ENCODE assay signal across 18 cellular contexts in the genomic region with DNA sequence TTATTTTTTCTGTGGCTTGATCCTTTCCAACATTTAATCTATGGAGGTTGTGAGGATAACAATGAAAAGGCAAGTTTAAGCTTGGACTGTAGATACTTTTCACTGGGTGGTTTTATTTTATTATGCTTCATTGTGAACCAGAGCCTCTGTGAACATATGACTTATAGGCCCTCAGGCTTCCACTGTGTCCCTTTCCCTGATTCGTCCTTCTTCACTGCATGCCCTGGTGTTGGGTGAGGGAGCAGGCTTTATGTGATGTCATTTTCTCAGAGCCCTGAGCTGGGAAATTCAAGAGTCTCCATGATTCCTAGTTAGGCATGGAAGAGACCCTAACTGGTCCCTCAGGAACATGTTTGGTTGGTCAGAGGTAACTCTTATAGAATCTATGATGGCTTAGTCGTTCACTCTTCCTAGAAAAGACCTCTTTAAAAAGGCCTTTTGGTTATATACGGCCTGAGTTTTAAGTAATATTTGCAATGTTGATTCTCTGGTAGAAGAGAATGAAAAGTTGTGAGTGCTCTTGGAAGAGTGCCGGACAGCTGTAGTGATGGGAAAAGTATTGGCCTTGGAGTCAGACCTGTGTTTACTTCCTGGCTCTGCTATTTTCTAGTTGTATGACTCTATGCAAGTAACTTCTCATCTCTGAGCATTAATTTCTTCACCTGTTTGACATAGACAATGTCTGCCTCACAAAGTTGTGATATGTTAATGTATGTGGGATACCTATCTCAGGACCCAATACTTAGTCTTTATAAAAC.
A peak's percentile ranks its signal among the peaks of the same experiment; 100 is the strongest.
DNase-seq lines count a peak whose midpoint lies in the region; ATAC-seq and TF ChIP-seq lines count a peak whose summit lies in the region.
"Had no signal": no experiment of that assay in that cellular context is flagged by ENCODE, and none has a peak within 500 bp of the region (broad histone marks: within the 10 kb centered on the region; RNA-seq: fewer than 3 reads in every experiment).

No MANE protein-coding gene starts in this region.

- intact Hi-C loops in left ventricle myocardium superior (cut with micrococcal nuclease) (no loop called here), right cardiac atrium (cut with DNase I) (no loop called here)

- DNase-seq in left ventricle myocardium superior (no peak), right cardiac atrium (no peak), glomerular visceral epithelial cell (ENCODE audit: extremely low spot score) (no peak), NCI-H510A treated with DMSO at 0.1 percent for 48 hours (lab: John Stamatoyannopoulos, UW) (no peak), foreskin fibroblast (no peak)
- no peak for DNase-seq in activated naive CD8-positive, alpha-beta T cell treated with anti-CD3 and anti-CD28 coated beads, Interleukin-2, amount 10 ng/mL, durations not matched to agents 7 days and 5 days
- DNase-seq in naive thymus-derived CD8-positive, alpha-beta T cell = no peak
- DNase-seq: aorta, cortex of kidney, esophagus squamous epithelium, GDM1, kidney glomerular epithelial cell, NCI-H446 had no signal

- H3K4me1 ChIP-seq in right cardiac atrium (ENCODE audit: control insufficient read depth, insufficient read depth, low read length) = peaks cover 4% of the 10 kb centered on the region

- H3K27me3 Mint-ChIP-seq in activated naive CD8-positive, alpha-beta T cell treated with anti-CD3 and anti-CD28 coated beads, Interleukin-2, amount 10 ng/mL, durations not matched to agents 7 days and 5 days = no peaks in the 10 kb centered on the region
- no peaks in the 10 kb centered on the region for H3K27me3 Mint-ChIP-seq in naive thymus-derived CD8-positive, alpha-beta T cell
- H3K27me3 Mint-ChIP-seq: progenitor cell of endocrine pancreas had no signal

- POLR2A ChIA-PET in activated naive CD8-positive, alpha-beta T cell treated with anti-CD3 and anti-CD28 coated beads, Interleukin-2, amount 10 ng/mL, durations not matched to agents 7 days and 5 days (lab: Charles Lee) = interaction anchor here (1.7 to 2.2 kb wide), 2 partner anchors 17 to 577 kb away, joined by 7 to 8 read pairs; partner anchors contain the start of gene BCL6
- POLR2A ChIA-PET in naive thymus-derived CD8-positive, alpha-beta T cell (lab: Charles Lee) = interaction anchor here (0.7 to 1.1 kb wide), 2 partner anchors 37 to 41 kb away, joined by 3 read pairs; no protein-coding TSS in a partner anchor

- TF ChIP-seq CTCF in foreskin fibroblast (IDR thresholded peaks at IDR 0.05; ENCODE audit: low read depth, low read length) = no peak

- peaks cover 26% of the 10 kb centered on the region for H3K36me3 Mint-ChIP-seq in activated naive CD8-positive, alpha-beta T cell treated with anti-CD3 and anti-CD28 coated beads, Interleukin-2, amount 10 ng/mL, durations not matched to agents 7 days and 5 days
- H3K36me3 Mint-ChIP-seq in naive thymus-derived CD8-positive, alpha-beta T cell = peaks cover 3 to 14% (median 4%) of the 10 kb centered on the region in 3 donors

- H3K9me3 Mint-ChIP-seq in activated naive CD8-positive, alpha-beta T cell treated with anti-CD3 and anti-CD28 coated beads, Interleukin-2, amount 10 ng/mL, durations not matched to agents 7 days and 5 days = peaks cover 5% of the 10 kb centered on the region
- H3K9me3 Mint-ChIP-seq in naive thymus-derived CD8-positive, alpha-beta T cell = peaks cover 0 to 7% (median 0%) of the 10 kb centered on the region in 9 donors

- H3K4me1 Mint-ChIP-seq in activated naive CD8-positive, alpha-beta T cell treated with anti-CD3 and anti-CD28 coated beads, Interleukin-2, amount 10 ng/mL, durations not matched to agents 7 days and 5 days = peaks cover 43% of the 10 kb centered on the region
- peaks cover 32 to 49% (median 42%) of the 10 kb centered on the region in 4 donors for H3K4me1 Mint-ChIP-seq in naive thymus-derived CD8-positive, alpha-beta T cell

- no peak overlapping the region for H3K4me3 ChIP-seq in right cardiac atrium (ENCODE audit: low read length)
- H3K4me3 ChIP-seq in foreskin fibroblast (ENCODE audit: low read depth in 1 of 2, low read length in 2 of 2) = no peak overlapping the region
- H3K4me3 ChIP-seq: esophagus squamous epithelium, HAP-1, mucosa of descending colon, SK-N-MC had no signal

- ATAC-seq in left ventricle myocardium superior = peak; percentile 14
- ATAC-seq in right cardiac atrium = no peak
- ATAC-seq in activated naive CD8-positive, alpha-beta T cell treated with anti-CD3 and anti-CD28 coated beads, Interleukin-2, amount 10 ng/mL, durations not matched to agents 7 days and 5 days (ENCODE audit: low read depth) = no peak
- no peak for ATAC-seq in naive thymus-derived CD8-positive, alpha-beta T cell

- peak overlapping the region; percentile 74 for H3K27ac Mint-ChIP-seq in activated naive CD8-positive, alpha-beta T cell treated with anti-CD3 and anti-CD28 coated beads, Interleukin-2, amount 10 ng/mL, durations not matched to agents 7 days and 5 days
- peak overlapping the region; percentile 30 to 95 (median 69) for H3K27ac Mint-ChIP-seq in naive thymus-derived CD8-positive, alpha-beta T cell
- H3K27ac Mint-ChIP-seq: progenitor cell of endocrine pancreas had no signal

- H3K27ac ChIP-seq in right cardiac atrium (ENCODE audit: low read length) = no peak overlapping the region
- H3K27ac ChIP-seq: SK-N-MC, VCaP had no signal

- WGBS in right cardiac atrium = 94% methylated on average over 4 of the region's 4 CpGs

- H3K4me3 Mint-ChIP-seq in activated naive CD8-positive, alpha-beta T cell treated with anti-CD3 and anti-CD28 coated beads, Interleukin-2, amount 10 ng/mL, durations not matched to agents 7 days and 5 days = peak overlapping the region; percentile 60
- H3K4me3 Mint-ChIP-seq in naive thymus-derived CD8-positive, alpha-beta T cell = peak overlapping the region in 7 of 10 donors; percentile 20 to 64 (median 47)

- H3K27me3 ChIP-seq in right cardiac atrium (ENCODE audit: control insufficient read depth, insufficient read depth) = no peaks in the 10 kb centered on the region
- H3K27me3 ChIP-seq: esophagus squamous epithelium had no signal

- no peaks in the 10 kb centered on the region for H3K9me3 ChIP-seq in right cardiac atrium (ENCODE audit: control insufficient read depth, low read length)
- H3K9me3 ChIP-seq: esophagus squamous epithelium, HAP-1, mucosa of descending colon had no signal
